In genomic region chr3:72476139-72476483, GRCh38 we compare ENCODE assay signal across 28 cellular contexts.
"Had no signal": no experiment of that assay in that cellular context is flagged by ENCODE, and none has a peak within 500 bp of the region (broad histone marks: within the 10 kb centered on the region; RNA-seq: fewer than 3 reads in every experiment).

No MANE protein-coding gene starts in this region.

- H3K4me2 ChIP-seq: smooth muscle cell had no signal

- H3K27me3 ChIP-seq: neutrophil, pancreas, suprapubic skin, testis, tibial artery, transverse colon, upper lobe of right lung, uterus had no signal

- ATAC-seq: naive thymus-derived CD8-positive, alpha-beta T cell; natural killer cell treated with Interleukin-12 subunit alpha and Interleukin-12 subunit beta and Interleukin-15 and Interleukin-18, amount 100 ng/mL, for 72 hours; pancreas; psoas muscle; right cardiac atrium; sciatic nerve; stimulated activated memory B cell treated with anti-CD40 and anti-IgM and Interleukin-4, amounts not matched to agents 10 μg/mL and 1 μg/mL and 100 μg/mL, for 72 hours; stimulated activated naive CD8-positive, alpha-beta T cell treated with anti-CD3 and anti-CD28 coated beads, Interleukin-15, amount 100 ng/mL, for 72 hours; stimulated activated naive CD8-positive, alpha-beta T cell treated with anti-CD3 and anti-CD28 coated beads, Interleukin-15, Interleukin-2, amounts not matched to agents 100 U/mL and 50 U/mL, for 24 hours; upper lobe of right lung had no signal

- H3K36me3 ChIP-seq: neutrophil, pancreas, spleen, suprapubic skin, tibial artery, transverse colon, upper lobe of right lung, uterus had no signal

- H3K9me3 ChIP-seq: neutrophil, pancreas, psoas muscle, spleen, suprapubic skin, testis, tibial artery, transverse colon, upper lobe of right lung, uterus had no signal

- H3K4me3 ChIP-seq: pancreas, psoas muscle, skin epidermis, smooth muscle cell, spleen, suprapubic skin, testis, tibial artery, transverse colon, upper lobe of right lung, uterus had no signal

- H3K4me1 ChIP-seq: pancreas, psoas muscle, suprapubic skin, testis, tibial artery, transverse colon, upper lobe of right lung, uterus had no signal

- DNase-seq: naive thymus-derived CD8-positive, alpha-beta T cell; nephron progenitor cell; nucleus accumbens; pancreas; psoas muscle; right cardiac atrium; spleen; stimulated activated CD4-positive, alpha-beta T cell treated with anti-CD3 and anti-CD28 coated beads, Interleukin-12 subunit alpha, Interleukin-12 subunit beta, amount 100 ng/mL, for 4 hours; stimulated activated CD4-positive, alpha-beta T cell treated with anti-CD3 and anti-CD28 coated beads, Interleukin-1b, Interleukin-23, amount 100 ng/mL, for 48 hours; stimulated activated CD4-positive, alpha-beta T cell treated with anti-CD3 and anti-CD28 coated beads, Interleukin-4, amount 100 ng/mL, for 1 hour; stimulated activated CD4-positive, alpha-beta T cell treated with anti-CD3 and anti-CD28 coated beads, Interleukin-4, amount 100 ng/mL, for 4 hours; stimulated activated CD8-positive, alpha-beta memory T cell treated with anti-CD3 and anti-CD28 coated beads, Interleukin-4, amount 100 ng/mL, for 48 hours; stimulated activated naive CD4-positive, alpha-beta T cell; stimulated activated naive CD8-positive, alpha-beta T cell treated with anti-CD3 and anti-CD28 coated beads, Interleukin-15, amount 100 ng/mL, for 72 hours; stimulated activated naive CD8-positive, alpha-beta T cell treated with anti-CD3 and anti-CD28 coated beads, Interleukin-15, Interleukin-2, amounts not matched to agents 100 U/mL and 50 U/mL, for 24 hours; substantia nigra; testis; tibial artery; transverse colon; upper lobe of right lung; uterus had no signal

- H3K27ac ChIP-seq: pancreas, psoas muscle, skin epidermis, suprapubic skin, testis, tibial artery, transverse colon, upper lobe of right lung, uterus had no signal
